Comparison of ENCODE assay signal across 8 cellular contexts in genomic region chr7:21945374-21946227, GRCh38. TPM values are rescaled to one million over a fixed set of nuclear protein-coding genes. Genes with fewer than 3 reads are reported as not detected.
DNase-seq lines count a peak whose midpoint lies in the region; ATAC-seq and TF ChIP-seq lines count a peak whose summit lies in the region.

CDCA7L (minus strand) TSS chr7:21945899; CDS start chr7:21945804, 95 bp downstream.

- H3K36me3 Mint-ChIP-seq in nephron (ENCODE audit: low read depth) = no peaks in the 10 kb centered on the region

- peak within 1 kb of the TSS; percentile 90 to 94 (median 92) for H3K4me3 Mint-ChIP-seq in nephron

- H3K79me2 ChIP-seq in OCI-LY3 (ENCODE audit: low read length) = peaks cover 46% of the 10 kb centered on the region

- peak within 1 kb of the TSS; percentile 72 to 84 (median 84) for H3K27ac Mint-ChIP-seq in nephron

- peaks cover 8% of the 10 kb centered on the region for H3K27me3 Mint-ChIP-seq in nephron (ENCODE audit: low read depth)

- H2AFZ ChIP-seq in OCI-LY3 (ENCODE audit: low read depth, low read length) = peak within 1 kb of the TSS; percentile 42; the same call in 1 of the 2 replicates

- peak; percentile 97 for DNase-seq in DMS 273 (lab: John Stamatoyannopoulos, UW; ENCODE audit: unreplicated experiment)
- DNase-seq in HT1080 (ENCODE audit: low read depth) = peak; percentile 74
- DNase-seq in activated T-helper 1 cell treated with Interleukin-2 at 50 U/mL for 16 hours (ENCODE audit: low read depth) = peak; percentile 23
- DNase-seq in fibroblast of peridontal ligament (ENCODE audit: extremely low read depth) = peak; percentile 58

- H3K9me3 Mint-ChIP-seq in nephron = no peaks in the 10 kb centered on the region

- no peaks in the 10 kb centered on the region for H3K27me3 ChIP-seq in OCI-LY3 (ENCODE audit: low read depth, low read length)

- TF ChIP-seq CTCF in OCI-LY3 (IDR thresholded peaks at IDR 0.05; ENCODE audit: low read depth, low read length) = no peak
- TF ChIP-seq CTCF in nephron (IDR thresholded peaks at IDR 0.05; ENCODE audit: unreplicated experiment in 3 of 3) = no peak
- no peak for TF ChIP-seq CTCF in subcutaneous adipose tissue (IDR thresholded peaks at IDR 0.05; ENCODE audit: low read depth)

- peak within 1 kb of the TSS; percentile 83 for H3K27ac ChIP-seq in OCI-LY3 (ENCODE audit: low read length)

- peaks cover 61% of the 10 kb centered on the region for H3K4me1 ChIP-seq in OCI-LY3 (ENCODE audit: low read length)

- peak within 1 kb of the TSS; percentile 89 for H3K4me2 ChIP-seq in OCI-LY3 (ENCODE audit: low read length)

- H3K9me3 ChIP-seq in OCI-LY3 (ENCODE audit: insufficient read depth, low read length) = no peaks in the 10 kb centered on the region

- H4K20me1 ChIP-seq in OCI-LY3 (ENCODE audit: insufficient read depth, low read length) = peaks cover 34% of the 10 kb centered on the region

- peak within 1 kb of the TSS; percentile 83 for H3K4me3 ChIP-seq in OCI-LY3 (ENCODE audit: low read length)

- ATAC-seq in GM21390 (IDR thresholded peaks at IDR 0.05; ENCODE audit: unreplicated experiment) = peak; percentile 85

- H3K4me1 Mint-ChIP-seq in nephron = peaks cover 31% of the 10 kb centered on the region

- H3K9ac ChIP-seq in OCI-LY3 (ENCODE audit: low read length) = peak within 1 kb of the TSS; percentile 77

- H3K36me3 ChIP-seq in OCI-LY3 (replicated peaks; ENCODE audit: low read depth, low read length) = no peaks in the 10 kb centered on the region

RNA-seq across cellular contexts. Expression of gene CDCA7L, which starts in this region (rescaled TPM):
- 69.7 and 77.8 TPM in 2 replicates for total RNA-seq in HT1080 (2014; rRNA removed; shearing (Covaris generic))
- polyA plus RNA-seq in HT1080 (2015; cell fraction: cytosol; rRNA removed) = 51.1 and 52.7 TPM in 2 replicates
- polyA plus RNA-seq in HT1080 (2015; cell fraction: nucleus; rRNA removed) = 36.0 and 40.3 TPM in 2 replicates
- total RNA-seq in subcutaneous adipose tissue = 10 to 100 TPM in 3 of 4 donors, 1 to 10 TPM in 1; 2.1 to 14.1 (median 11.9) TPM

Comparison
In these comparisons a context has a peak if more than half of its experiments do, and no peak if none do; other contexts are left out.
1. Peak in every context shown above with its lines: DNase-seq, ATAC-seq, H3K4me3 ChIP-seq and H3K27ac ChIP-seq.
2. DNase-seq: peak in every context shown above with its lines; median percentile 97 in DMS 273; 74 in HT1080; 58 in fibroblast of peridontal ligament; 23 in activated T-helper 1 cell treated with Interleukin-2 at 50 U/mL for 16 hours.